In the genomic region with DNA sequence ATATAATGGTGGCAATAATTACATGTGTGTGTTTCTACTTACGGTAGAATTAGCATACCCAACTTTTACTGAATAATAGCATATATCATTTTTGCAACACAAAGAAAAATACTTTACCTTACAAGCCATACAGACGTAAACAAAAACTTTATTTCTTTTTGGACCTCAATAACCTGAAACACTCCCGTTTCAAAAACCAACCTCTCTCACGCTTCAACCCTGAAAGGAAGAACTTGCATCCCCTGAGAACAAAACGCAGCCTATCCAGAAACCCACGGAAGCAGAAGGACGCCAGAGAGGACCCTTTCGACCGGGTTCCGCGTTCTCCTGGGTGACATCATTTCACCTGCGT, we compare ENCODE assay signal across 8 cellular contexts. TPM values are rescaled to one million over a fixed set of nuclear protein-coding genes. Genes with fewer than 3 reads are reported as not detected.
A peak's percentile ranks its signal among the peaks of the same experiment; 100 is the strongest.
DNase-seq lines count a peak whose midpoint lies in the region; ATAC-seq and TF ChIP-seq lines count a peak whose summit lies in the region.

RNF38 (minus strand) TSS at position 290 of the 352 bp plus-strand sequence; CDS start at position 129, 161 bp downstream.

- DNase-seq in GM12865 (ENCODE audit: low read depth) (no peak), T follicular helper cell (ENCODE audit: low read depth) (peak; percentile 57), epithelial cell of esophagus (ENCODE audit: low read depth) (no peak), NCI-H345 treated with DMSO at 0.1 percent for 48 hours (lab: John Stamatoyannopoulos, UW; ENCODE audit: unreplicated experiment) (no peak), amygdala (lab: John Stamatoyannopoulos, UW) (no peak), AML-193 (lab: John Stamatoyannopoulos, UW) (no peak)
- no peak for DNase-seq in natural killer cell treated with Interleukin-12 subunit alpha and Interleukin-12 subunit beta and Interleukin-15 and Interleukin-18, amount 100 ng/mL, for 72 hours (ENCODE audit: low spot score)
- DNase-seq in stimulated activated naive CD4-positive, alpha-beta T cell treated with Interleukin-2 at 50 U/mL for 16 hours (lab: John Stamatoyannopoulos, UW): no peak

- peak within 1 kb of the TSS; percentile 91 for H3K4me3 Mint-ChIP-seq in natural killer cell treated with Interleukin-12 subunit alpha and Interleukin-12 subunit beta and Interleukin-15 and Interleukin-18, amount 100 ng/mL, for 72 hours

- TF ChIP-seq CTCF in GM12865 (IDR thresholded peaks at IDR 0.05; ENCODE audit: insufficient read depth, low read depth, low read length, missing control alignments): no peak
- no peak for TF ChIP-seq CTCF in epithelial cell of esophagus (IDR thresholded peaks at IDR 0.05; ENCODE audit: insufficient read depth, low read depth, low read length, missing control alignments)

- H3K9me3 Mint-ChIP-seq in natural killer cell treated with Interleukin-12 subunit alpha and Interleukin-12 subunit beta and Interleukin-15 and Interleukin-18, amount 100 ng/mL, for 72 hours: no peaks in the 10 kb centered on the region

- no peaks in the 10 kb centered on the region for H3K27me3 Mint-ChIP-seq in natural killer cell treated with Interleukin-12 subunit alpha and Interleukin-12 subunit beta and Interleukin-15 and Interleukin-18, amount 100 ng/mL, for 72 hours

- no peak for ATAC-seq in natural killer cell treated with Interleukin-12 subunit alpha and Interleukin-12 subunit beta and Interleukin-15 and Interleukin-18, amount 100 ng/mL, for 72 hours

- H3K4me3 ChIP-seq in GM12865 (ENCODE audit: low read depth, low read length): peak within 1 kb of the TSS; percentile 96
- peak within 1 kb of the TSS; percentile 86 for H3K4me3 ChIP-seq in epithelial cell of esophagus (ENCODE audit: low read length)

- H3K36me3 Mint-ChIP-seq in natural killer cell treated with Interleukin-12 subunit alpha and Interleukin-12 subunit beta and Interleukin-15 and Interleukin-18, amount 100 ng/mL, for 72 hours: no peaks in the 10 kb centered on the region

- H3K27ac Mint-ChIP-seq in natural killer cell treated with Interleukin-12 subunit alpha and Interleukin-12 subunit beta and Interleukin-15 and Interleukin-18, amount 100 ng/mL, for 72 hours: peak within 1 kb of the TSS; percentile 82 to 88

- H3K4me1 Mint-ChIP-seq in natural killer cell treated with Interleukin-12 subunit alpha and Interleukin-12 subunit beta and Interleukin-15 and Interleukin-18, amount 100 ng/mL, for 72 hours (ENCODE audit: low read depth in 2 of 2): peaks cover 33 to 52% of the 10 kb centered on the region in 2 donors

RNA-seq across cellular contexts. Expression of gene RNF38, which starts in this region (rescaled TPM):
- 10 to 100 TPM; 43.9 to 56.9 TPM for total RNA-seq in natural killer cell treated with Interleukin-12 subunit alpha and Interleukin-12 subunit beta and Interleukin-15 and Interleukin-18, amount 100 ng/mL, for 72 hours
